11 cellular contexts compared by ENCODE assay signal in genomic region chr5:149937610-149938009, GRCh38. TPM values are rescaled to one million over a fixed set of nuclear protein-coding genes. Genes with fewer than 3 reads are reported as not detected.
DNase-seq lines count a peak whose midpoint lies in the region; TF ChIP-seq lines count a peak whose summit lies in the region.
"Had no signal": no experiment of that assay in that cellular context is flagged by ENCODE, and none has a peak within 500 bp of the region (broad histone marks: within the 10 kb centered on the region; RNA-seq: fewer than 3 reads in every experiment).

No MANE protein-coding gene starts in this region.

- no peaks in the 10 kb centered on the region for H3K36me3 Mint-ChIP-seq in chondrocyte (ENCODE audit: low read depth)

- peaks cover 70% of the 10 kb centered on the region for H3K4me1 Mint-ChIP-seq in chondrocyte (ENCODE audit: low read depth)

- H3K27me3 ChIP-seq in left ventricle myocardium inferior (ENCODE audit: low read depth) (peaks cover 8% of the 10 kb centered on the region), tibial artery (no peaks in the 10 kb centered on the region)

- H3K27ac ChIP-seq in left ventricle myocardium inferior (replicated peaks), result peak overlapping the region; percentile 42
- H3K27ac ChIP-seq in tibial artery, result peak overlapping the region; percentile 57 to 73

- TF ChIP-seq CTCF in left ventricle myocardium inferior (IDR thresholded peaks at IDR 0.05; ENCODE audit: borderline replicate concordance) (no peak), chondrocyte (IDR thresholded peaks at IDR 0.05) (no peak), tibial artery (IDR thresholded peaks at IDR 0.05) (no peak)

- H3K4me3 ChIP-seq in left ventricle myocardium inferior, result no peak overlapping the region
- no peak overlapping the region for H3K4me3 ChIP-seq in tibial artery

- no peaks in the 10 kb centered on the region for H3K27me3 Mint-ChIP-seq in chondrocyte (ENCODE audit: low read depth)

- H3K4me1 ChIP-seq in left ventricle myocardium inferior, result peaks cover 26% of the 10 kb centered on the region
- H3K4me1 ChIP-seq in tibial artery, result peaks cover 0 to 57% (median 45%) of the 10 kb centered on the region in 4 donors

- H3K4me3 Mint-ChIP-seq in chondrocyte (ENCODE audit: unreplicated experiment), result no peak overlapping the region

- no peaks in the 10 kb centered on the region for H3K9me3 Mint-ChIP-seq in chondrocyte (ENCODE audit: low read depth)

- DNase-seq in left ventricle myocardium inferior (no peak), cardiac septum (ENCODE audit: low spot score) (no peak), NCI-H69 (lab: John Stamatoyannopoulos, UW) (peak; percentile 99), chondrocyte (ENCODE audit: low spot score) (no peak), tibial artery (no peak), HuH-7 (ENCODE audit: low spot score) (no peak), AG08396 (ENCODE audit: low spot score) (no peak), SKM-1 (lab: John Stamatoyannopoulos, UW; ENCODE audit: unreplicated experiment) (no peak)
- DNase-seq: activated CD8-positive, alpha-beta memory T cell treated with anti-CD3 and anti-CD28 coated beads, Interleukin-2, amount 50 U/mL, for 4 hours; caudate nucleus; stimulated activated CD4-positive, alpha-beta T cell treated with anti-CD3 and anti-CD28 coated beads, Interleukin-1b, Interleukin-23, amount 100 ng/mL, for 48 hours had no signal

- no peaks in the 10 kb centered on the region for H3K9me3 ChIP-seq in left ventricle myocardium inferior (replicated peaks)
- H3K9me3 ChIP-seq in tibial artery, result no peaks in the 10 kb centered on the region

- H3K36me3 ChIP-seq in left ventricle myocardium inferior (no peaks in the 10 kb centered on the region), tibial artery (no peaks in the 10 kb centered on the region)

- intact Hi-C loops in left ventricle myocardium inferior (cut with micrococcal nuclease), result no loop called here
- intact Hi-C loops in cardiac septum (cut with DNase I), result no loop called here
- intact Hi-C loops in tibial artery (cut with DNase I; ENCODE audit: low total_unique reads), result no loop called here

- peak overlapping the region; percentile 89 for H3K27ac Mint-ChIP-seq in chondrocyte (ENCODE audit: unreplicated experiment)

RNA-seq across cellular contexts. Expression of gene PDE6A, which starts 7.0 kb away (rescaled TPM):
- total RNA-seq in left ventricle myocardium inferior, result 0.22 TPM
- total RNA-seq in cardiac septum, result 0.13 TPM
- total RNA-seq in chondrocyte, result 0.07 to 0.12 TPM (median 0.08 TPM) in 3 replicates

RNA-seq across cellular contexts. Expression of gene SLC26A2, which starts 22.9 kb away (rescaled TPM):
- 4.1 TPM for total RNA-seq in left ventricle myocardium inferior
- 5.8 TPM for total RNA-seq in cardiac septum
- 46.8 to 63.2 TPM (median 48.1 TPM) in 3 replicates for total RNA-seq in chondrocyte
